ENCODE assay signal across 16 cellular contexts in genomic region chr18:58048243-58048642, GRCh38.
"Had no signal": no experiment of that assay in that cellular context is flagged by ENCODE, and none has a peak within 500 bp of the region (broad histone marks: within the 10 kb centered on the region; RNA-seq: fewer than 3 reads in every experiment).

No MANE protein-coding gene starts in this region.

- H3K27ac ChIP-seq: right atrium auricular region, suprapubic skin, transverse colon, vagina had no signal

- H3K36me3 ChIP-seq: right atrium auricular region, suprapubic skin, transverse colon, vagina had no signal

- H3K27me3 ChIP-seq: right atrium auricular region, suprapubic skin, transverse colon, vagina had no signal

- DNase-seq: activated CD4-positive, alpha-beta T cell treated with anti-CD3 and anti-CD28 coated beads, Interleukin-2, amount 10 ng/mL, durations not matched to agents 24 days and 14 days; activated CD8-positive, alpha-beta T cell treated with anti-CD3 and anti-CD28 coated beads for 36 hours; activated naive CD4-positive, alpha-beta T cell treated with anti-CD3 and anti-CD28 coated beads for 36 hours; activated T-cell treated with anti-CD3 and anti-CD28 coated beads, Interleukin-2, amount 50 U/mL, for 4 hours; effector CD4-positive, alpha-beta T cell; foreskin fibroblast; hypothalamus; occipital lobe; stimulated activated CD4-positive, alpha-beta T cell treated with anti-CD3 and anti-CD28 coated beads, Interleukin-2, amount 100 ng/mL, for 24 hours; stimulated activated naive CD8-positive, alpha-beta T cell treated with anti-CD3 and anti-CD28 coated beads, Interleukin-15, Interleukin-2, amounts not matched to agents 100 U/mL and 50 U/mL, for 24 hours; T1000; transverse colon had no signal

- H3K9me3 ChIP-seq: right atrium auricular region, suprapubic skin, transverse colon, vagina had no signal

- H3K4me3 ChIP-seq: lung, right atrium auricular region, suprapubic skin, transverse colon, vagina had no signal
